Comparison of ENCODE assay signal across 1 cellular context in the genomic region with DNA sequence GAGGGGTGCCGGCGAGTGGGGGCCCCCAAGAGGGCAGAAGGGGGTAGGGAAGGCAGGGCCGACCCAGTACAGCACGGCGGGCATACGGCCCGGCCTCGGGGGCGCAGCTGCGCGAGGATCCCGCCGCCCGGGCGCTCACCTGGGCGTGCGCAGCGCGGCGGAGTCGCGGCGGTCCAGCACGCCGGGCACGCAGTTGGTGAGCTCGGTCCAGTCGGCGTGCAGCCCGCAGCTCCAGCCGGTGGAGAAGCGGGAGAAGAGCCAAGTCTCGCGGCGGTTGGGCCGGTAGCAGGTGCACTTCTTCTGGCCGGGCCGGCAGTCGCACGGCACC.
TF ChIP-seq lines count a peak whose summit lies in the region.

No MANE protein-coding gene starts in this region.

TF ChIP-seq in H1, 55 proteins besides CTCF, POLR2A, EP300 and RAD21:
- peak; percentile 16 for TF ChIP-seq KDM4A (IDR thresholded peaks at IDR 0.05; ENCODE audit: low read depth, low read length, severe bottlenecking)
- TF ChIP-seq, protein P1, sequence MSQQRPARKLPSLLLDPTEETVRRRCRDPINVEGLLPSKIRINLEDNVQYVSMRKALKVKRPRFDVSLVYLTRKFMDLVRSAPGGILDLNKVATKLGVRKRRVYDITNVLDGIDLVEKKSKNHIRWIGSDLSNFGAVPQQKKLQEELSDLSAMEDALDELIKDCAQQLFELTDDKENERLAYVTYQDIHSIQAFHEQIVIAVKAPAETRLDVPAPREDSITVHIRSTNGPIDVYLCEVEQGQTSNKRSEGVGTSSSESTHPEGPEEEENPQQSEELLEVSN (IDR thresholded peaks at IDR 0.05), result peak; percentile 43; the same call in 1 of the 2 replicates
TF ChIP-seq in H1: peak in this region for 2; not testable (repeated sequence) for 53.
